In the genomic region with DNA sequence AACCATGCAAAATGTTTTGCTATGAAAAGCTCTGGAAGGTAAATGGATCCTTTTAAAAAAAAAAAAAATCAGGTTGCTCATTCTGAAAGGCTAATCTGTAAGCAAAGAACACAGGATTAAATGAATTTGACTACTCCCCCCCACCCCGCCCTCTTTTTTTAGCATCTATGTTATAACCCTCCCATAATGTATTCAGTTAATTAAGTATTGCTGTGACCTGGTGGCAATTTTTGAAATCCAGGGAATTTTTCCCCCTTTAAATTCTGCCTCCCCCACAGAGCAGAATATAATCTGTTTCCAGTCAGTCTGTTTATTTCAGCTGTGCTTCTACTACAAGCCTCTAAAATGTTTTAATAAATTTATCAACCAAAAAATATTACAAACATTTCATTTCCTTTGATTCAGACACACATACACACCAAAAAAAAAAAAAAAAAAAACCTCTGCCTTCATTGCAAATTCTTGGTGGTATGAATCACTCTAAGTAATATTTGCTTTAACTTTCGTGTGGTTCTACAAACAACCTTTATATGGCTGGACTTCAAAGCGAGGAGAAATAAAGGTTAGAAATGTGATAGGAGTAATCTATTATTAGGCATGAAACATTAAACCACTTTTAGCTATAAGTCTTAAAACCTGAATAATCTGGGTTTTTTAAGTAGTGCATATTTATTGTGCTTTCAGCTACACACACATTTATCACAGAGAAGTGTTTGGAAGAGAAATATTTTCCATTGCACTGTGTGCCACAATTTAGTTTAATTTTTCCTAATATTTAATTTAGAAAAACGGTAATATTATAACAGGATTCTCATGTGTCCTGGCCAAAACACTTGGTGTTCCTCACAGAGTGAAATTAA, we compare ENCODE assay signal across 9 cellular contexts.
DNase-seq lines count a peak whose midpoint lies in the region; ATAC-seq and TF ChIP-seq lines count a peak whose summit lies in the region.
"Had no signal": no experiment of that assay in that cellular context is flagged by ENCODE, and none has a peak within 500 bp of the region (broad histone marks: within the 10 kb centered on the region; RNA-seq: fewer than 3 reads in every experiment).

No MANE protein-coding gene starts in this region.

- WGBS in sigmoid colon, 2 donors: 10 to 48% methylated on average over 4 of the region's 4 CpGs

- peaks cover 4% of the 10 kb centered on the region; the same call in 1 of the 2 replicates for H3K9me3 ChIP-seq in Panc1 (ENCODE audit: control insufficient read depth, insufficient read depth, low read depth, low read length)
- H3K9me3 ChIP-seq in sigmoid colon: no peaks in the 10 kb centered on the region

- no peaks in the 10 kb centered on the region for H3K9me3 Mint-ChIP-seq in activated CD4-positive, alpha-beta T cell treated with anti-CD3 and anti-CD28 coated beads for 36 hours (ENCODE audit: low read depth)
- H3K9me3 Mint-ChIP-seq: dendritic cell treated with granulocyte-macrophage colony-stimulating factor and Interleukin-4, amounts not matched to agents 40 ng/mL and 50 ng/mL, for 4 days had no signal

- peak; percentile 85 for ATAC-seq in Panc1
- ATAC-seq in activated CD4-positive, alpha-beta T cell treated with anti-CD3 and anti-CD28 coated beads for 36 hours: no peak
- no peak for ATAC-seq in GM21717 (IDR thresholded peaks at IDR 0.05; ENCODE audit: unreplicated experiment)
- ATAC-seq in GM18505 (IDR thresholded peaks at IDR 0.05; ENCODE audit: unreplicated experiment): no peak

- peaks cover 38% of the 10 kb centered on the region for H3K4me1 ChIP-seq in Panc1 (ENCODE audit: control insufficient read depth, insufficient read depth, low read length)
- H3K4me1 ChIP-seq in sigmoid colon: peaks cover 0 to 35% (median 32%) of the 10 kb centered on the region in 4 donors

- TF ChIP-seq POLR2A in sigmoid colon (IDR thresholded peaks at IDR 0.05) (no peak), GM18505 (IDR thresholded peaks at IDR 0.05; ENCODE audit: borderline replicate concordance, extremely low read depth, insufficient read depth, insufficient read length) (no peak)

- TF ChIP-seq EP300 in sigmoid colon (IDR thresholded peaks at IDR 0.05): no peak

- H3K27ac ChIP-seq in Panc1 (ENCODE audit: low read length): peak overlapping the region; percentile 99
- peak overlapping the region; percentile 43 to 78 (median 74) for H3K27ac ChIP-seq in sigmoid colon

- H3K27me3 ChIP-seq in Panc1 (ENCODE audit: control insufficient read depth, insufficient read depth, low read length): no peaks in the 10 kb centered on the region
- no peaks in the 10 kb centered on the region for H3K27me3 ChIP-seq in sigmoid colon

- intact Hi-C loops in Panc1 (cut with micrococcal nuclease; ENCODE audit: unreplicated experiment): loop anchor here (1.0 to 10.0 kb wide), 7 partner anchors 61 to 1020 kb away; partner anchors contain the start of gene CABCOCO1
- intact Hi-C loops in sigmoid colon (cut with DNase I): loop anchor here (5.0 to 10.0 kb wide), 3 partner anchors 65 to 198 kb away; partner anchors contain the start of gene ARID5B
- intact Hi-C loops in activated CD4-positive, alpha-beta T cell treated with anti-CD3 and anti-CD28 coated beads for 36 hours (cut with DNase I, micrococcal nuclease): loop anchor here in 1 of 2 experiments (10.0 kb wide), 1 partner anchor 692 kb away; no protein-coding TSS in a partner anchor

- H3K4me1 Mint-ChIP-seq in activated CD4-positive, alpha-beta T cell treated with anti-CD3 and anti-CD28 coated beads for 36 hours: peaks cover 24% of the 10 kb centered on the region

- H3K36me3 Mint-ChIP-seq in activated CD4-positive, alpha-beta T cell treated with anti-CD3 and anti-CD28 coated beads for 36 hours (ENCODE audit: low read depth): no peaks in the 10 kb centered on the region

- no peaks in the 10 kb centered on the region for H3K27me3 Mint-ChIP-seq in activated CD4-positive, alpha-beta T cell treated with anti-CD3 and anti-CD28 coated beads for 36 hours

- in situ Hi-C loops in Panc1 (cut with HindIII; ENCODE audit: low pct_unique_long_range_greater_than_20kb, low sequenced_read_pairs): no loop called here

- DNase-seq in ELR (ENCODE audit: low read depth) (peak; percentile 87), Panc1 (ENCODE audit: low read depth, low spot score) (no peak), fibroblast of mammary gland (ENCODE audit: low read depth) (peak; percentile 63), sigmoid colon (no peak)
- no peak for DNase-seq in activated CD4-positive, alpha-beta T cell treated with anti-CD3 and anti-CD28 coated beads for 36 hours
- DNase-seq in activated CD4-positive, alpha-beta T cell treated with anti-CD3 and anti-CD28 coated beads, Interleukin-2, amount 50 U/mL, for 48 hours: no peak

- POLR2A ChIA-PET in Panc1 (lab: Charles Lee): interaction anchor here (0.6 kb wide), 1 partner anchor 508 kb away, joined by 3 read pairs; no protein-coding TSS in a partner anchor
- POLR2A ChIA-PET in activated CD4-positive, alpha-beta T cell treated with anti-CD3 and anti-CD28 coated beads for 36 hours (lab: Charles Lee): interaction anchor here (0.8 kb wide), 1 partner anchor 212 kb away, joined by 3 read pairs; no protein-coding TSS in a partner anchor

- no peaks in the 10 kb centered on the region for H3K36me3 ChIP-seq in Panc1 (ENCODE audit: control insufficient read depth, insufficient read depth, low read length)
- no peaks in the 10 kb centered on the region for H3K36me3 ChIP-seq in sigmoid colon

- H3K4me3 ChIP-seq in Panc1 (ENCODE audit: low read depth in 2 of 2, low read length in 2 of 2) (peak overlapping the region; percentile 1 to 34; a peak in 3 of 4 replicates), fibroblast of mammary gland (ENCODE audit: control insufficient read depth, low read depth, low read length) (no peak overlapping the region), sigmoid colon (peak overlapping the region in 1 of 4 donors; percentile 4)

- no peak overlapping the region for H3K4me3 Mint-ChIP-seq in activated CD4-positive, alpha-beta T cell treated with anti-CD3 and anti-CD28 coated beads for 36 hours
- H3K4me3 Mint-ChIP-seq: dendritic cell treated with granulocyte-macrophage colony-stimulating factor and Interleukin-4, amounts not matched to agents 40 ng/mL and 50 ng/mL, for 4 days had no signal

- no peak overlapping the region for H3K27ac Mint-ChIP-seq in activated CD4-positive, alpha-beta T cell treated with anti-CD3 and anti-CD28 coated beads for 36 hours
- H3K27ac Mint-ChIP-seq: dendritic cell treated with granulocyte-macrophage colony-stimulating factor and Interleukin-4, amounts not matched to agents 40 ng/mL and 50 ng/mL, for 4 days had no signal

- CTCF ChIA-PET in Panc1 (lab: Charles Lee): interaction anchor here (0.5 to 0.9 kb wide), 4 partner anchors 23 to 202 kb away, joined by 3 to 14 read pairs (median 3); no protein-coding TSS in a partner anchor
- CTCF ChIA-PET in activated CD4-positive, alpha-beta T cell treated with anti-CD3 and anti-CD28 coated beads for 36 hours (lab: Charles Lee): interaction anchor here (0.6 to 2.9 kb wide), 4 partner anchors 20 to 104 kb away, joined by 3 to 19 read pairs (median 4); no protein-coding TSS in a partner anchor

- no TSS peak for BruUV-seq in Panc1 (replicated peaks; lab: Mats Ljungman, UMichigan)

- no peak for TF ChIP-seq CTCF in Panc1 (IDR thresholded peaks at IDR 0.05)
- TF ChIP-seq CTCF in fibroblast of mammary gland (conservative IDR thresholded peaks at IDR 0.05; ENCODE audit: control insufficient read depth, insufficient read depth, low read depth, low read length): no peak
- TF ChIP-seq CTCF in sigmoid colon (IDR thresholded peaks at IDR 0.05): no peak

Comparison
In these comparisons a context has a peak if more than half of its experiments do, and no peak if none do; other contexts are left out.
1. DNase-seq: peak in ELR (single experiment) and fibroblast of mammary gland (single experiment); none in Panc1 (single experiment), sigmoid colon (single experiment), activated CD4-positive, alpha-beta T cell treated with anti-CD3 and anti-CD28 coated beads for 36 hours (single experiment) and activated CD4-positive, alpha-beta T cell treated with anti-CD3 and anti-CD28 coated beads, Interleukin-2, amount 50 U/mL, for 48 hours (0 of 2).